ENCODE assay signal across 9 cellular contexts in the genomic region with DNA sequence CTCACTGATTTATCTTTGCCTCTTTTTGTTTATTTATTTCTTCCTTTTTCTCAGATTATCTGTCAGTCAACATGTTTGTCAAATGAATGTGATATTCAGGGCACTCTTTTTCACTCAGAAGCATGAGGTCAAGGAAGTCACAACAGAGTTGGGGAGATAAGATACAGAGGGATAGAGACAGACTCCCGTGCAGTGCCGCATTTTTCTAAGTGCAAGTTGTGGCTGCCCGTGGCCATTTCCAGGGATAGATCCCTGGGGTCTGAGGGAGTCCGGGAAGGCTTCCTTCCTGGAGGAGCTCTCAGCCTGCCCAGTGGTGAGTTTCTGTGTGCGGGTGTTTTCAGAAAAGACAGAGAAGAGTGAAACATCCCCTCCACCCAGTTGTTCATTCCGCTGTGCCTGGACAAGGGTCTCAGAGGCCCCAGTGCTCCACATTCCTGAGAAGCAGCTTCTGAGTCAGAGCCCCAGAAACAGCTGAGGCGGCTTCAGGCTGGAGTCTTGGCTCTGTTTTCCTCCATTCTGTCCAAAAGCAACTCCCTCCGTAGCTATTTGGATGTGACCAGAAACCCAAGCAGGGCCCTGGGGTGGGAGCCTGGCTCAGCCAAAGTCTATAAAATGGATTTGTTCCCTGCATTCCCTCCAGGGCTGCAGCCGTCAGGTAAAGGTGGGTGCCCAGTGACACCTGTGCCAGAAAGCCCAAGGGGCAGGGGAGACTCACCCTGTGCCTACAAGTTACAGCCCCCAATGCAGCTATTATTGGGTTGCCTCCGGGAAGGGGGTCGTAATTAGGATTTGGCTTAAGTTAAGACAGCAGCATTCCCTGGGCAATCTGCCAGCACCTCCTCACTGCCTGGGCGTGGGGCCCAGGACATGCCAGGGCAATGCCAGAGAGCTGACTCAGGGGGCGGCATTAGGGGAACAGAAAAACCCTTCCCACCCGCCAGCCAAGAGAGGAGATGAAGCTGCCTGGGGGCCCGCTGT. TPM values are rescaled to one million over a fixed set of nuclear protein-coding genes. Genes with fewer than 3 reads are reported as not detected.
A peak's percentile ranks its signal among the peaks of the same experiment; 100 is the strongest.
DNase-seq lines count a peak whose midpoint lies in the region; ATAC-seq and TF ChIP-seq lines count a peak whose summit lies in the region.
"Had no signal": no experiment of that assay in that cellular context is flagged by ENCODE, and none has a peak within 500 bp of the region (broad histone marks: within the 10 kb centered on the region; RNA-seq: fewer than 3 reads in every experiment).

No MANE protein-coding gene starts in this region.

- in situ Hi-C loops in transverse colon (cut with MboI; ENCODE audit: low pct_ligation_motif_present in 1 of 4, low pct_unique_long_range_greater_than_20kb in 1 of 4, low sequenced_read_pairs in 3 of 4), result loop anchor here (5.0 to 25.0 kb wide), 5 partner anchors 50 to 200 kb away; no protein-coding TSS in a partner anchor

- H3K36me3 ChIP-seq in lower lobe of right lung (no peaks in the 10 kb centered on the region), transverse colon (no peaks in the 10 kb centered on the region)

- H3K4me3 ChIP-seq in lower lobe of right lung, result no peak overlapping the region
- no peak overlapping the region for H3K4me3 ChIP-seq in transverse colon
- H3K4me3 ChIP-seq: GM12878 had no signal

- DNase-seq in AG09319 (ENCODE audit: extremely low read depth, low read depth) (peak; percentile 86), NCI-H1694 treated with DMSO at 0.1 percent for 48 hours (lab: John Stamatoyannopoulos, UW) (peak; percentile 83), caudate nucleus (lab: John Stamatoyannopoulos, UW) (peak in 46 of 61 donors; percentile 14 to 86 (median 52)), lower lobe of right lung (peak; percentile 71), transverse colon (peak; percentile 63), GM20000 (ENCODE audit: low spot score) (no peak)

- TF ChIP-seq CTCF in AG09319 (IDR thresholded peaks at IDR 0.05; ENCODE audit: low read depth, low read length), result no peak; the same call in 1 of the 2 replicates
- TF ChIP-seq CTCF in lower lobe of right lung (IDR thresholded peaks at IDR 0.05), result no peak
- no peak for TF ChIP-seq CTCF in transverse colon (IDR thresholded peaks at IDR 0.05)
- TF ChIP-seq CTCF in GM20000 (IDR thresholded peaks at IDR 0.05; ENCODE audit: extremely low read depth, missing control alignments), result no peak

- H3K4me1 ChIP-seq in lower lobe of right lung (peaks cover 31% of the 10 kb centered on the region), transverse colon (peaks cover 15 to 31% (median 29%) of the 10 kb centered on the region in 4 donors)

- no peak for TF ChIP-seq EP300 in transverse colon (IDR thresholded peaks at IDR 0.05; ENCODE audit: low read depth)

- H3K27me3 ChIP-seq in lower lobe of right lung (ENCODE audit: low read depth), result no peaks in the 10 kb centered on the region
- no peaks in the 10 kb centered on the region for H3K27me3 ChIP-seq in transverse colon

- 64% methylated on average over 15 of the region's 15 CpGs; no CpG with 5 or more reads in 1 of the 2 donors for WGBS in transverse colon (ENCODE audit: low coverage in 1 of 2), 2 donors

- peak overlapping the region; percentile 79 for H3K27ac ChIP-seq in caudate nucleus (ENCODE audit: low read depth, low read length)
- peak overlapping the region; percentile 85 for H3K27ac ChIP-seq in lower lobe of right lung
- H3K27ac ChIP-seq in transverse colon, result peak overlapping the region; percentile 78 to 85 (median 82)

- no peaks in the 10 kb centered on the region for H3K9me3 ChIP-seq in lower lobe of right lung
- H3K9me3 ChIP-seq in transverse colon, result no peaks in the 10 kb centered on the region

- ATAC-seq in lower lobe of right lung (peak; percentile 64 to 79), HG03175 (IDR thresholded peaks at IDR 0.05; ENCODE audit: unreplicated experiment) (no peak), HG02763 (IDR thresholded peaks at IDR 0.05; ENCODE audit: unreplicated experiment) (no peak)

- intact Hi-C loops in lower lobe of right lung (cut with DNase I) (loop anchor here (10.0 kb wide), 2 partner anchors 47 to 197 kb away; no protein-coding TSS in a partner anchor), transverse colon (cut with DNase I; ENCODE audit: low total_unique reads) (loop anchor here (2.0 to 5.0 kb wide), 2 partner anchors 53 to 195 kb away; no protein-coding TSS in a partner anchor)

- no peak for TF ChIP-seq POLR2A in transverse colon (IDR thresholded peaks at IDR 0.05)

RNA-seq across cellular contexts. Expression of a gene that starts 13.0 kb away (rescaled TPM):
- total RNA-seq in lower lobe of right lung, result 38.4 TPM
- total RNA-seq in transverse colon, result 100 to 1,000 TPM in 1 of 4 donors, 10 to 100 TPM in 3; 72.0 to 131 (median 83.0) TPM

RNA-seq across cellular contexts. Expression of a gene that starts 23.6 kb away (rescaled TPM):
- total RNA-seq in lower lobe of right lung, result 29.0 TPM
- 1 to 10 TPM in 3 of 4 donors, under 1 TPM in 1; 0.75 to 8.0 (median 2.3) TPM for total RNA-seq in transverse colon

Comparison
In these comparisons a context has a peak if more than half of its experiments do, and no peak if none do; other contexts are left out.
1. ATAC-seq: peak in lower lobe of right lung (2 of 2); none in HG03175 (single experiment) and HG02763 (single experiment).
2. Peak in every context shown above with its lines, with median percentiles within 50 percentile points of each other: H3K27ac ChIP-seq.